Comparison of ENCODE assay signal across 12 cellular contexts in the genomic region with DNA sequence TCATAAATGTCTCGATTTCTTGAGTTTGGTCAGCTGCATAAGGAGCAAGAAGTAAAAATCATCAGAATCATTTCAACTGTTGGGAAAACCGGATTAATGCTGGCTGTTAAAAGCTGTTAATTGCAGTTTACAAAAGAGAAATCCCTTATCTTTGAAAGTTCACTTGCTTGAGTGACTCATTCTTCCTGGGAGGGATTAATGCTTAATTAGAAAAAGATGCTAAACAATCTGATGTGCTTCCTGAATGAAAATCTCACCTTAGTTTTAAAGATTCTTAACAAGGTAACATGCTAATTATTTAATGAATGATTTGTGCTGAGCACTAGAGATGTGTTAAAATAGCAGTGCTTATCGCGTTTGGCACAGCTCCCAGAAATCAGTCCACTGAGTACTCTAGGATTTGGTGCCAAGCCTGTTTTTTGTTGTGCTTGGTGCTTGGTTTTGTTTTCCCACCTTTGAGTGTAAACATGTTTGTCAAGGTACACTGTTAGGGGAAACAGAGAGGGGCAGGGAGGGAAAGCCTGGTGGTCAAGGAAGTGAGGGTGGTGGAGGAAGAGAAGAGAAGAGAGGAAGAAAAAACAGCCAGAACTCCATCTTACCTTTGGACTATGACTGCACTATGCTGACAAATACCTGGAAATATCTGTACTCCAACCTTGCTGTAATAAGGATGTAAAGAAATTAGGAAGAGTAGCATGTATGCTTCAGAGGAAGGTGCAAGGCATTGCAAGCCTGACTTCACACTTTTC.
DNase-seq lines count a peak whose midpoint lies in the region; ATAC-seq and TF ChIP-seq lines count a peak whose summit lies in the region.
"Had no signal": no experiment of that assay in that cellular context is flagged by ENCODE, and none has a peak within 500 bp of the region (broad histone marks: within the 10 kb centered on the region; RNA-seq: fewer than 3 reads in every experiment).

No MANE protein-coding gene starts in this region.

- H3K27ac ChIP-seq in iPS-18a (ENCODE audit: low read length): peak overlapping the region; percentile 24
- H3K27ac ChIP-seq in upper lobe of right lung: no peak overlapping the region

- H3K27ac Mint-ChIP-seq in activated T-helper 2 cell treated with anti-CD3 and anti-CD28 coated beads, Interferon-gamma antibody, Interleukin-2, Interleukin-4, amounts not matched to agents 10 μg/mL and 5 μg/mL and 100 μg/mL, durations not matched to agents 14 hours and 24 hours and 36 hours: no peak overlapping the region

- H3K4me1 ChIP-seq in iPS-18a (ENCODE audit: control insufficient read depth, low read depth, low read length) (peaks cover 23% of the 10 kb centered on the region), upper lobe of right lung (no peaks in the 10 kb centered on the region)

- no peak for TF ChIP-seq CTCF in upper lobe of right lung (IDR thresholded peaks at IDR 0.05)

- H3K9ac ChIP-seq in iPS-18a (ENCODE audit: low read length): peak overlapping the region; percentile 9

- peak; percentile 27 for DNase-seq in left cardiac atrium
- no peak for DNase-seq in cardiac septum (ENCODE audit: low spot score)
- peak; percentile 19 for DNase-seq in NCI-H524 treated with DMSO at 0.1 percent for 48 hours (lab: John Stamatoyannopoulos, UW)
- no peak for DNase-seq in upper lobe of right lung
- no peak for DNase-seq in activated T-helper 2 cell treated with anti-CD3 and anti-CD28 coated beads, Interferon-gamma antibody, Interleukin-2, Interleukin-4, amounts not matched to agents 10 μg/mL and 5 μg/mL and 100 μg/mL, durations not matched to agents 14 hours and 24 hours and 36 hours (ENCODE audit: low spot score)
- DNase-seq in activated naive CD4-positive, alpha-beta T cell treated with Interleukin-2 at 50 U/mL for 16 hours: no peak
- DNase-seq: GF-D8; SIG-M5; stimulated activated CD4-positive, alpha-beta T cell treated with anti-CD3 and anti-CD28 coated beads, Interleukin-4, amount 100 ng/mL, for 24 hours had no signal

- H3K36me3 Mint-ChIP-seq in activated T-helper 2 cell treated with anti-CD3 and anti-CD28 coated beads, Interferon-gamma antibody, Interleukin-2, Interleukin-4, amounts not matched to agents 10 μg/mL and 5 μg/mL and 100 μg/mL, durations not matched to agents 14 hours and 24 hours and 36 hours (ENCODE audit: low read depth): no peaks in the 10 kb centered on the region

- no peaks in the 10 kb centered on the region for H3K9me3 ChIP-seq in iPS-18a (ENCODE audit: control insufficient read depth, low read depth, low read length)
- H3K9me3 ChIP-seq in upper lobe of right lung: peaks cover 10% of the 10 kb centered on the region

- H3K36me3 ChIP-seq in iPS-18a (ENCODE audit: control insufficient read depth, low read depth, low read length): no peaks in the 10 kb centered on the region
- H3K36me3 ChIP-seq in upper lobe of right lung: no peaks in the 10 kb centered on the region

- ATAC-seq in left cardiac atrium (peak; percentile 31 to 44), upper lobe of right lung (peak; percentile 54), HG03159 (IDR thresholded peaks at IDR 0.05; ENCODE audit: unreplicated experiment) (no peak)

- no peaks in the 10 kb centered on the region for H3K4me1 Mint-ChIP-seq in activated T-helper 2 cell treated with anti-CD3 and anti-CD28 coated beads, Interferon-gamma antibody, Interleukin-2, Interleukin-4, amounts not matched to agents 10 μg/mL and 5 μg/mL and 100 μg/mL, durations not matched to agents 14 hours and 24 hours and 36 hours (ENCODE audit: low read depth)
- H3K4me1 Mint-ChIP-seq: central memory CD8-positive, alpha-beta T cell had no signal

- peak overlapping the region; percentile 12 for H3K4me3 ChIP-seq in iPS-18a (ENCODE audit: low read length)
- no peak overlapping the region for H3K4me3 ChIP-seq in upper lobe of right lung

- H3K4me3 Mint-ChIP-seq in activated T-helper 2 cell treated with anti-CD3 and anti-CD28 coated beads, Interferon-gamma antibody, Interleukin-2, Interleukin-4, amounts not matched to agents 10 μg/mL and 5 μg/mL and 100 μg/mL, durations not matched to agents 14 hours and 24 hours and 36 hours (ENCODE audit: low read depth): no peak overlapping the region
- H3K4me3 Mint-ChIP-seq: central memory CD8-positive, alpha-beta T cell had no signal

- H3K27me3 Mint-ChIP-seq in activated T-helper 2 cell treated with anti-CD3 and anti-CD28 coated beads, Interferon-gamma antibody, Interleukin-2, Interleukin-4, amounts not matched to agents 10 μg/mL and 5 μg/mL and 100 μg/mL, durations not matched to agents 14 hours and 24 hours and 36 hours (ENCODE audit: low read depth): no peaks in the 10 kb centered on the region
- H3K27me3 Mint-ChIP-seq: central memory CD8-positive, alpha-beta T cell had no signal

- intact Hi-C loops in left cardiac atrium (cut with DNase I) (no loop called here), cardiac septum (cut with DNase I) (no loop called here), upper lobe of right lung (cut with DNase I) (no loop called here)
- intact Hi-C loops in activated T-helper 2 cell treated with anti-CD3 and anti-CD28 coated beads, Interferon-gamma antibody, Interleukin-2, Interleukin-4, amounts not matched to agents 10 μg/mL and 5 μg/mL and 100 μg/mL, durations not matched to agents 14 hours and 24 hours and 36 hours (cut with micrococcal nuclease): no loop called here

- peaks cover 24% of the 10 kb centered on the region for H3K9me3 Mint-ChIP-seq in activated T-helper 2 cell treated with anti-CD3 and anti-CD28 coated beads, Interferon-gamma antibody, Interleukin-2, Interleukin-4, amounts not matched to agents 10 μg/mL and 5 μg/mL and 100 μg/mL, durations not matched to agents 14 hours and 24 hours and 36 hours

- no peaks in the 10 kb centered on the region for H3K27me3 ChIP-seq in iPS-18a (ENCODE audit: control insufficient read depth, insufficient read depth, low read length)
- H3K27me3 ChIP-seq in upper lobe of right lung: no peaks in the 10 kb centered on the region

Comparison
In these comparisons a context has a peak if more than half of its experiments do, and no peak if none do; other contexts are left out.
1. DNase-seq: peak in left cardiac atrium (single experiment) and NCI-H524 treated with DMSO at 0.1 percent for 48 hours (single experiment); none in cardiac septum (single experiment), upper lobe of right lung (single experiment), activated T-helper 2 cell treated with anti-CD3 and anti-CD28 coated beads, Interferon-gamma antibody, Interleukin-2, Interleukin-4, amounts not matched to agents 10 μg/mL and 5 μg/mL and 100 μg/mL, durations not matched to agents 14 hours and 24 hours and 36 hours (single experiment) and activated naive CD4-positive, alpha-beta T cell treated with Interleukin-2 at 50 U/mL for 16 hours (single experiment).